In the genomic region with DNA sequence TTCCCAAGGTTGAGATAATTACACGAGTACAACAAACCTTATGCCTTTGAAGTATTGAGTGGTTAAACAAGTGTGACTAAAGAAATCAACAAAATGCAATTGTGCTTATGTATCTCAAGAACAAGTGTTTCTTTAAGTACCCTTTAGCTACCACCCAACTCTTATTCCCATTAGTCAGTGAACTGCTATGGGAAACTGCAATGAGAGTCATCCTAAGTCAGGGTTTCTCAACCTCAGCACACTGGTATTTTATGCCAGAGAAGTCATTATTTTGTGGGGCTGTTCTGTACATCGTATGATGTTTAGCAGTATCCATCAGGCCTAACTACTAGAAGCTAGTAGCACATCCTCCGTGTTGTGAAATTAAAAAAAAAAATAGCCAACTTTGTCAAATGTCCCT, we compare ENCODE assay signal across 15 cellular contexts.
"Had no signal": no experiment of that assay in that cellular context is flagged by ENCODE, and none has a peak within 500 bp of the region (broad histone marks: within the 10 kb centered on the region; RNA-seq: fewer than 3 reads in every experiment).

No MANE protein-coding gene starts in this region.

- ATAC-seq: effector memory CD8-positive, alpha-beta T cell; gastroesophageal sphincter had no signal

- H3K4me3 ChIP-seq: gastroesophageal sphincter, left ventricle myocardium inferior, suprapubic skin had no signal

- H3K4me1 ChIP-seq: gastroesophageal sphincter had no signal

- H3K9me3 ChIP-seq: gastroesophageal sphincter, left ventricle myocardium inferior, suprapubic skin had no signal

- H3K36me3 ChIP-seq: gastroesophageal sphincter, left ventricle myocardium inferior, suprapubic skin had no signal

- H3K27ac ChIP-seq: gastroesophageal sphincter, left ventricle myocardium inferior, suprapubic skin had no signal

- DNase-seq: activated CD4-positive, alpha-beta T cell treated with anti-CD3 and anti-CD28 coated beads, Interleukin-2, amount 50 U/mL, for 4 hours; activated CD4-positive, CD25-positive, alpha-beta regulatory T cell treated with anti-CD3 and anti-CD28 coated beads, Interleukin-2, amount 50 U/mL, for 72 hours; activated naive CD4-positive, alpha-beta T cell; activated T-cell treated with anti-CD3 and anti-CD28 coated beads for 4 hours; aorta; cerebellar nuclear complex; effector memory CD8-positive, alpha-beta T cell; left ventricle myocardium inferior; mesenchymal stem cell; nephron progenitor cell; occipital lobe; stimulated activated CD4-positive, alpha-beta T cell treated with anti-CD3 and anti-CD28 coated beads, Interleukin-2, amount 100 ng/mL, for 48 hours; trophoblast cell had no signal

- H3K27me3 ChIP-seq: gastroesophageal sphincter, suprapubic skin had no signal
